8 cellular contexts compared by ENCODE assay signal in the genomic region with DNA sequence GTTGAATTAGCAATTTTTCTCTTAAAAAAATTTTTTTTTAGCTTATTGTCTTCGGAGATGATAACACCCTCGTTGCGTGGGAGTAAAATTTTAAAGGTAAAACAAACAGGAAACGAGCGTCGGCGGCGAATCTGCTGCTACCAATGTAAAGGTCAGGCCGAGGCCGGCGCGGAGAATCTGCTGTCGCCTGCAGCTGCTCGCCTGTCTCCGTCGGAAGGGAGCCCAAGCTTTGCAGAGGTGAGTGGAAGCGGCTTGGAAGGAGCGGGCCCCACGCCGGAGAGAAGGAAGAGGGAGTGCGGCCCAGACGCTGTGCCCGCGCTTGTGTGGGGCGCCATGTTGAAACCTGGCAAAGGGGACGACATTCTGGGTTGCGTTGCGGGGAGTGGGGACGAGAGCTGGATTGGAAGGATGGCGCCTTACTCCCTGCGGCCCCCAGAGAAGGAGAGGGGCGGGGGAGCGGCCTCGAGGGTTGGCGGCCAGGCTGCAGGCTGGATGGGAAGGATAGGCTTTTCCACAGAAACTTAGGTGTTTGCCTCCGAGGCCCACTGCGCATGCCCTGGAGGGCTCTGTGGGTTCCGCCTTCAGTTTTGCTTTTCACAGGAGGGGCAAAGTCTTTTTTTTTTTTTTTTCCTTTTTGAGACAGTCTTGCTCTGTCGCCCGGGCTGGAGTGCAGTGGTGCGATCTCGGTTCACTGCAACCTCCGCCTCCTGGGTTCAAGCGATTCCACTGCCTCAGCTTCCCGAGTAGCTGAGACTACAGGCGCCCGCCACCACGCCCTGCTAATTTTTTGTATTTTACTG. TPM values are rescaled to one million over a fixed set of nuclear protein-coding genes. Genes with fewer than 3 reads are reported as not detected.
DNase-seq lines count a peak whose midpoint lies in the region; ATAC-seq lines count a peak whose summit lies in the region.

A gene with protein sequence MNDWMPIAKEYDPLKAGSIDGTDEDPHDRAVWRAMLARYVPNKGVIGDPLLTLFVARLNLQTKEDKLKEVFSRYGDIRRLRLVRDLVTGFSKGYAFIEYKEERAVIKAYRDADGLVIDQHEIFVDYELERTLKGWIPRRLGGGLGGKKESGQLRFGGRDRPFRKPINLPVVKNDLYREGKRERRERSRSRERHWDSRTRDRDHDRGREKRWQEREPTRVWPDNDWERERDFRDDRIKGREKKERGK (plus strand): TSS at position 160 of the 800 bp plus-strand sequence. CDS start 7,402 bp downstream, outside the sequence.

- ATAC-seq in HG03175 (IDR thresholded peaks at IDR 0.05; ENCODE audit: unreplicated experiment), result peak; percentile 59

- peak within 1 kb of the TSS; percentile 99 for H3K27ac ChIP-seq in cingulate gyrus (ENCODE audit: low read depth, low read length)

- DNase-seq in NK-92 treated with Interleukin-12 subunit alpha and Interleukin-12 subunit beta, amount 100 ng/mL, for 24 hours (lab: John Stamatoyannopoulos, UW), result peak; percentile 62
- DNase-seq in NK-92 (lab: John Stamatoyannopoulos, UW; ENCODE audit: unreplicated experiment) (no peak), NCI-H460 (ENCODE audit: extremely low read depth, low read depth) (peak; percentile 50), kidney tubule cell (ENCODE audit: low spot score) (peak; percentile 87)
- DNase-seq in activated CD4-positive, alpha-beta T cell treated with anti-CD3 and anti-CD28 coated beads for 48 hours, result peak; percentile 86
- DNase-seq in stimulated activated CD4-positive, alpha-beta T cell treated with anti-CD3 and anti-CD28 coated beads, Interleukin-15, amount 100 ng/mL, for 48 hours (ENCODE audit: low read depth in 2 of 2), result peak; percentile 67 to 72

RNA-seq across cellular contexts. Expression of the gene that starts here (rescaled TPM):
- 24.0 and 33.8 TPM in 2 replicates for total RNA-seq in NCI-H460 (2014; rRNA removed; shearing (Covaris generic))
- polyA plus RNA-seq in NCI-H460 (2014; cell fraction: nucleus; rRNA removed), result 11.4 and 19.8 TPM in 2 replicates
